Comparison of ENCODE assay signal across 23 cellular contexts in genomic region chr11:10432493-10432892, GRCh38. TPM values are rescaled to one million over a fixed set of nuclear protein-coding genes. Genes with fewer than 3 reads are reported as not detected.
DNase-seq lines count a peak whose midpoint lies in the region; ATAC-seq, FAIRE-seq and TF ChIP-seq lines count a peak whose summit lies in the region.
"Had no signal": no experiment of that assay in that cellular context is flagged by ENCODE, and none has a peak within 500 bp of the region (broad histone marks: within the 10 kb centered on the region; RNA-seq: fewer than 3 reads in every experiment).

No MANE protein-coding gene starts in this region.

- no peak for TF ChIP-seq CTCF in GM12878 (IDR thresholded peaks at IDR 0.05 in 2 of 3, conservative IDR thresholded peaks at IDR 0.05 in 1 of 3; ENCODE audit: control insufficient read depth in 2 of 3, extremely low read depth in 1 of 3, insufficient read depth in 1 of 3, low read depth in 3 of 3, low read length in 3 of 3)
- no peak for TF ChIP-seq CTCF in neural crest cell (conservative IDR thresholded peaks at IDR 0.05)
- no peak for TF ChIP-seq CTCF in GM23338 (conservative IDR thresholded peaks at IDR 0.05; ENCODE audit: low read depth in 2 of 2)

- no peak overlapping the region for H3K9ac ChIP-seq in GM12878 (ENCODE audit: control insufficient read depth, insufficient read depth, low read length)
- H3K9ac ChIP-seq: BLaER1 treated with 17β-estradiol and CSF1 and Interleukin-3, amounts not matched to agents 10 nM and 100 nM had no signal

- RAD21 ChIA-PET in GM12878 (lab: Charles Lee; ENCODE audit: unreplicated experiment) = no interaction called here

- CTCF ChIA-PET in HEK293T (lab: Yijun Ruan, JAX) = no interaction called here
- CTCF ChIA-PET in GM12878 (lab: Yijun Ruan, JAX) = no interaction called here

- SMC1A ChIA-PET in GM12878 (lab: Charles Lee; ENCODE audit: uncharacterized antibody, unreplicated experiment) = interaction anchor here (1.2 kb wide), 1 partner anchor 19 kb away, joined by 3 read pairs; no protein-coding TSS in a partner anchor

- H3K4me1 ChIP-seq in GM12878 (ENCODE audit: control insufficient read depth, insufficient read depth, low read length) (no peaks in the 10 kb centered on the region), GM23338 (ENCODE audit: insufficient read depth) (no peaks in the 10 kb centered on the region)
- H3K4me1 ChIP-seq: A549, BE2C, HAP-1 had no signal

- POLR2A ChIA-PET in HEK293T (lab: Yijun Ruan, JAX) (no interaction called here), GM12878 (lab: Charles Lee) (interaction anchor here (0.6 kb wide), 1 partner anchor 14 kb away, joined by 4 read pairs; no protein-coding TSS in a partner anchor)

- no peak for TF ChIP-seq RAD21 in GM12878 (IDR thresholded peaks at IDR 0.05; ENCODE audit: insufficient read depth, low read depth, low read length)

- H4K20me1 ChIP-seq in GM12878 (ENCODE audit: control insufficient read depth, insufficient read depth) (no peaks in the 10 kb centered on the region), GM23338 (replicated peaks; ENCODE audit: insufficient read depth) (no peaks in the 10 kb centered on the region)
- H4K20me1 ChIP-seq: BLaER1 treated with 17β-estradiol and CSF1 and Interleukin-3, amounts not matched to agents 10 nM and 100 nM had no signal

- H3K9me3 ChIP-seq in GM12878 (replicated peaks; ENCODE audit: control insufficient read depth, insufficient read depth, low read length) = no peaks in the 10 kb centered on the region
- H3K9me3 ChIP-seq: A549, BE2C, HAP-1 had no signal

- H3K27me3 Mint-ChIP-seq in neural crest cell (ENCODE audit: low read depth) (peaks cover 9% of the 10 kb centered on the region), GM23338 (ENCODE audit: insufficient read depth, low read depth, poor library complexity) (peaks cover 2% of the 10 kb centered on the region)
- peaks cover 3% of the 10 kb centered on the region for H3K27me3 Mint-ChIP-seq in activated naive CD8-positive, alpha-beta T cell treated with anti-CD3 and anti-CD28 coated beads, Interleukin-2, amount 50 U/mL, for 24 hours

- H3K4me3 Mint-ChIP-seq in neural crest cell (no peak overlapping the region), GM23338 (no peak overlapping the region)
- no peak overlapping the region for H3K4me3 Mint-ChIP-seq in activated naive CD8-positive, alpha-beta T cell treated with anti-CD3 and anti-CD28 coated beads, Interleukin-2, amount 50 U/mL, for 24 hours
- H3K4me3 Mint-ChIP-seq: CD14-positive monocyte; CD4-positive, alpha-beta T cell; CD8-positive, alpha-beta memory T cell had no signal

- ATAC-seq in GM12878 (no peak), GM23338 (no peak)
- ATAC-seq in activated naive CD8-positive, alpha-beta T cell treated with anti-CD3 and anti-CD28 coated beads, Interleukin-2, amount 50 U/mL, for 24 hours = no peak
- ATAC-seq: A549 had no signal

- peak; percentile 11 for FAIRE-seq in GM19239 (lab: Jason Lieb, UNC)
- no peak for FAIRE-seq in GM12878 (lab: Jason Lieb, UNC)
- FAIRE-seq: A549, H54 had no signal

- H2AFZ ChIP-seq in GM12878 (ENCODE audit: control insufficient read depth, low read depth, low read length) (no peak overlapping the region), GM23338 (no peak overlapping the region)

- H3K79me2 ChIP-seq in GM12878 (ENCODE audit: control insufficient read depth, insufficient read depth, low read length) = no peaks in the 10 kb centered on the region
- H3K79me2 ChIP-seq in GM23338 (replicated peaks; ENCODE audit: insufficient read depth) = no peaks in the 10 kb centered on the region

- H3K9me2 ChIP-seq in GM23338 (ENCODE audit: insufficient read depth) = peaks cover 2% of the 10 kb centered on the region; the same call in 1 of the 2 replicates

- H3F3A ChIP-seq in GM23338 (replicated peaks; ENCODE audit: low read depth) = no peaks in the 10 kb centered on the region

- H3K27ac ChIP-seq in GM12878 (ENCODE audit: control insufficient read depth, insufficient read depth) (no peak overlapping the region), GM23338 (ENCODE audit: low read depth) (no peak overlapping the region)
- H3K27ac ChIP-seq: A549; BLaER1 treated with 17β-estradiol and CSF1 and Interleukin-3, amounts not matched to agents 10 nM and 100 nM had no signal

- WGBS in GM12878 (ENCODE audit: insufficient coverage, insufficient replicate concordance, low lambda C conversion rate, missing lambda C conversion rate) = 5% methylated on average over 1 of the region's 1 CpG

- no peaks in the 10 kb centered on the region; a peak in 2 of 4 replicates for H3K27me3 ChIP-seq in GM12878 (replicated peaks in 1 of 2; ENCODE audit: control insufficient read depth in 2 of 2, insufficient read depth in 2 of 2, low read length in 1 of 2)
- no peaks in the 10 kb centered on the region for H3K27me3 ChIP-seq in GM23338 (ENCODE audit: insufficient read depth)
- H3K27me3 ChIP-seq: BE2C; BLaER1 treated with 17β-estradiol and CSF1 and Interleukin-3, amounts not matched to agents 10 nM and 100 nM had no signal

- H3K27ac Mint-ChIP-seq in neural crest cell (ENCODE audit: unreplicated experiment) = peak overlapping the region; percentile 36
- no peak overlapping the region for H3K27ac Mint-ChIP-seq in GM23338
- no peak overlapping the region for H3K27ac Mint-ChIP-seq in activated naive CD8-positive, alpha-beta T cell treated with anti-CD3 and anti-CD28 coated beads, Interleukin-2, amount 50 U/mL, for 24 hours
- H3K27ac Mint-ChIP-seq: CD14-positive monocyte; CD4-positive, alpha-beta T cell; CD8-positive, alpha-beta memory T cell had no signal

- H3K4me2 ChIP-seq in GM12878 (ENCODE audit: control insufficient read depth, insufficient read depth) = no peak overlapping the region
- no peak overlapping the region for H3K4me2 ChIP-seq in GM23338
- H3K4me2 ChIP-seq: A549; BLaER1 treated with 17β-estradiol and CSF1 and Interleukin-3, amounts not matched to agents 10 nM and 100 nM had no signal

- no peak for TF ChIP-seq EP300 in GM12878 (IDR thresholded peaks at IDR 0.05; ENCODE audit: borderline replicate concordance in 1 of 2, control insufficient read depth in 1 of 2, low read depth in 2 of 2, low read length in 2 of 2)

- DNase-seq in GM19239 (ENCODE audit: insufficient read length, low spot score) (no peak), HEK293T (ENCODE audit: extremely low spot score) (no peak), GM12878 (ENCODE audit: low read depth, low spot score) (no peak), neural crest cell (ENCODE audit: low read depth, low spot score) (no peak), nucleus accumbens (lab: John Stamatoyannopoulos, UW) (no peak), GM23338 (ENCODE audit: low spot score) (no peak)
- DNase-seq in activated naive CD8-positive, alpha-beta T cell treated with anti-CD3 and anti-CD28 coated beads, Interleukin-2, amount 50 U/mL, for 24 hours = no peak
- DNase-seq: 8988T; ACHN; AML-193; BE2C; CD4-positive, alpha-beta T cell; CD8-positive, alpha-beta memory T cell; DMS 273 treated with DMSO at 0.1 percent for 48 hours; DMS79; EL; GDM1; GOT3 had no signal

- H3K36me3 ChIP-seq in GM12878 (ENCODE audit: control insufficient read depth in 2 of 2, insufficient read depth in 2 of 2, low read length in 1 of 2) (no peaks in the 10 kb centered on the region), GM23338 (ENCODE audit: insufficient read depth) (no peaks in the 10 kb centered on the region)
- H3K36me3 ChIP-seq: BE2C; BLaER1 treated with 17β-estradiol and CSF1 and Interleukin-3, amounts not matched to agents 10 nM and 100 nM; HAP-1 had no signal

- in situ Hi-C loops in GM12878 (cut with MboI) = no loop called here

- H3K9me3 Mint-ChIP-seq in neural crest cell = no peaks in the 10 kb centered on the region
- no peaks in the 10 kb centered on the region for H3K9me3 Mint-ChIP-seq in GM23338
- H3K9me3 Mint-ChIP-seq in activated naive CD8-positive, alpha-beta T cell treated with anti-CD3 and anti-CD28 coated beads, Interleukin-2, amount 50 U/mL, for 24 hours = no peaks in the 10 kb centered on the region
- H3K9me3 Mint-ChIP-seq: CD4-positive, alpha-beta T cell had no signal

- intact Hi-C loops in GM12878 (cut with micrococcal nuclease; ENCODE audit: unreplicated experiment) = no loop called here

- TF ChIP-seq POLR2A in GM12878 (IDR thresholded peaks at IDR 0.05; ENCODE audit: low read depth, low read length) = no peak

- no TSS peak for BruUV-seq in GM12878 (replicated peaks; lab: Mats Ljungman, UMichigan)

- H3K36me3 Mint-ChIP-seq in neural crest cell (ENCODE audit: low read depth) (peaks cover 3% of the 10 kb centered on the region), GM23338 (ENCODE audit: low read depth) (no peaks in the 10 kb centered on the region)
- H3K36me3 Mint-ChIP-seq in activated naive CD8-positive, alpha-beta T cell treated with anti-CD3 and anti-CD28 coated beads, Interleukin-2, amount 50 U/mL, for 24 hours (ENCODE audit: low read depth) = no peaks in the 10 kb centered on the region

- H3K4me3 ChIP-seq in GM12878 (no peak overlapping the region), GM23338 (no peak overlapping the region)
- H3K4me3 ChIP-seq: A549; BLaER1 treated with 17β-estradiol and CSF1 and Interleukin-3, amounts not matched to agents 10 nM and 100 nM; HAP-1 had no signal

- H3K4me1 Mint-ChIP-seq in neural crest cell (no peaks in the 10 kb centered on the region), GM23338 (no peaks in the 10 kb centered on the region)
- peaks cover 6% of the 10 kb centered on the region for H3K4me1 Mint-ChIP-seq in activated naive CD8-positive, alpha-beta T cell treated with anti-CD3 and anti-CD28 coated beads, Interleukin-2, amount 50 U/mL, for 24 hours
- H3K4me1 Mint-ChIP-seq: CD8-positive, alpha-beta memory T cell had no signal

TF ChIP-seq in GM23338, 12 proteins besides CTCF, POLR2A, EP300 and RAD21 (continues in another document):
- no peak for TF ChIP-seq NANOG (IDR thresholded peaks at IDR 0.05; ENCODE audit: borderline replicate concordance)

RNA-seq across cellular contexts. Expression of gene AMPD3, which starts 22.6 kb away (rescaled TPM):
- total RNA-seq in GM12878 (2013; cell fraction: nucleolus; rRNA removed) = 55.0 and 61.5 TPM in 2 replicates
- 19.6 and 20.4 TPM in 2 replicates for total RNA-seq in GM12878 (2014; rRNA removed)
- total RNA-seq in GM12878 (2014; rRNA removed; fragmentation: Illumina TruSeq; extraction: Trizol) = 11.3 TPM in 2 replicates
- 24.3 and 28.6 TPM in 2 replicates for total RNA-seq in GM12878 (2021)
- 7.3 TPM for polyA plus RNA-seq in GM12878 (2011; ENCODE audit: low read depth)
- polyA plus RNA-seq in GM12878 (2011; rRNA removed) = 24.3 and 27.0 TPM in 2 replicates
- 24.5 and 25.8 TPM in 2 replicates for polyA plus RNA-seq in GM12878 (2011; cell fraction: cytosol; rRNA removed)
- 52.4 and 66.3 TPM in 2 replicates for polyA plus RNA-seq in GM12878 (2011; cell fraction: nucleus; rRNA removed)
- polyA plus RNA-seq in GM12878 (2012) = 11.9 and 13.6 TPM in 2 replicates
- 18.2 and 21.9 TPM in 2 replicates for polyA plus RNA-seq in GM12878 (2014; fragmentation: Illumina TruSeq; extraction: Trizol)
- 1 to 10 TPM; 5.6 to 7.8 TPM for polyA plus RNA-seq in GM12878 (2014; fragmentation: Nextera tagmentation; extraction: Ambion mirVana)
- 20.0 and 21.7 TPM in 2 replicates for polyA plus RNA-seq in GM12878 (2014; rRNA removed)
- polyA plus RNA-seq in GM12878 (2016; fragmentation: Nextera tagmentation; extraction: Ambion mirVana) = 1 to 10 TPM; 6.6 to 7.2 TPM
- 26.6 and 34.5 TPM in 2 replicates for polyA minus RNA-seq in GM12878 (2011; rRNA and poly(A)+ RNA removed)
- 9.4 and 11.4 TPM in 2 replicates for polyA minus RNA-seq in GM12878 (2011; cell fraction: cytosol; rRNA and poly(A)+ RNA removed)
- 30.8 and 38.7 TPM in 2 replicates for polyA minus RNA-seq in GM12878 (2011; cell fraction: nucleus; rRNA and poly(A)+ RNA removed)
- total RNA-seq in neural crest cell = 1.8 and 2.2 TPM in 2 replicates
- total RNA-seq in GM23338 (2014; rRNA removed; shearing (Covaris generic)) = 1.8 and 2.1 TPM in 2 replicates
- polyA plus RNA-seq in GM23338 (2016; fragmentation: Nextera tagmentation; extraction: Ambion mirVana) = 1.6 and 1.7 TPM in 2 replicates
